ENCODE assay signal across 23 cellular contexts in genomic region chr6:143006787-143007186, GRCh38. TPM values are rescaled to one million over a fixed set of nuclear protein-coding genes. Genes with fewer than 3 reads are reported as not detected.
A peak's percentile ranks its signal among the peaks of the same experiment; 100 is the strongest.
DNase-seq lines count a peak whose midpoint lies in the region; ATAC-seq, FAIRE-seq and TF ChIP-seq lines count a peak whose summit lies in the region.
"Had no signal": no experiment of that assay in that cellular context is flagged by ENCODE, and none has a peak within 500 bp of the region (broad histone marks: within the 10 kb centered on the region; RNA-seq: fewer than 3 reads in every experiment).

No MANE protein-coding gene starts in this region.

- in situ Hi-C loops in GM12878 (cut with MboI) = no loop called here

- ATAC-seq in GM18867 (IDR thresholded peaks at IDR 0.05; ENCODE audit: unreplicated experiment) = peak; percentile 47
- peak; percentile 61 for ATAC-seq in HG02885 (IDR thresholded peaks at IDR 0.05; ENCODE audit: poor library complexity, unreplicated experiment)
- peak; percentile 52 for ATAC-seq in GM12878
- no peak for ATAC-seq in left colon
- ATAC-seq: A549 had no signal

- POLR2A ChIA-PET in GM12878 (lab: Charles Lee) = interaction anchor here (0.6 to 0.7 kb wide), 3 partner anchors 81 to 348 kb away, joined by 3 to 4 read pairs (median 4); no protein-coding TSS in a partner anchor

- CTCF ChIA-PET in GM12878 (lab: Yijun Ruan, JAX) = interaction anchor here (0.6 kb wide), 1 partner anchor 26 kb away, joined by 4 read pairs; no protein-coding TSS in a partner anchor

- 8% methylated on average over 4 of the region's 4 CpGs for WGBS in GM12878 (ENCODE audit: insufficient coverage, insufficient replicate concordance, low lambda C conversion rate, missing lambda C conversion rate)

- H3K27ac ChIP-seq in GM12878 (ENCODE audit: control insufficient read depth, insufficient read depth) = no peak overlapping the region
- no peak overlapping the region for H3K27ac ChIP-seq in caudate nucleus (ENCODE audit: low read depth, low read length)
- H3K27ac ChIP-seq: A549 had no signal

- SMC1A ChIA-PET in GM12878 (lab: Charles Lee; ENCODE audit: uncharacterized antibody, unreplicated experiment) = no interaction called here

- DNase-seq in GM06990 (ENCODE audit: extremely low read depth, insufficient read length) (peak; percentile 6), GM12878 (ENCODE audit: low read depth, low spot score) (no peak), caudate nucleus (lab: John Stamatoyannopoulos, UW) (no peak), left colon (no peak), AG08395 (ENCODE audit: low spot score) (no peak)
- DNase-seq: 8988T; ACHN; C1 segment of cervical spinal cord; Calu3; CD4-positive, alpha-beta memory T cell; COR-L47; DMS53; DMS79 treated with DMSO at 0.1 percent for 48 hours; GF-D8; GOT3; HFFc6 had no signal

- BruUV-seq in GM12878 (replicated peaks; lab: Mats Ljungman, UMichigan) = no TSS peak

- FAIRE-seq in GM12878 (lab: Jason Lieb, UNC) = no peak
- FAIRE-seq: A549, GM12891, GM18507, H54 had no signal

- H3K4me3 ChIP-seq in GM06990 (replicated peaks; ENCODE audit: low read depth, low read length) = no peak overlapping the region
- no peak overlapping the region for H3K4me3 ChIP-seq in GM12878
- H3K4me3 ChIP-seq: A549, HAP-1 had no signal

- H3K36me3 ChIP-seq in GM06990 (ENCODE audit: control insufficient read depth, insufficient read depth, low read length) (no peaks in the 10 kb centered on the region), GM12878 (ENCODE audit: control insufficient read depth in 2 of 2, insufficient read depth in 2 of 2, low read length in 1 of 2) (no peaks in the 10 kb centered on the region)
- H3K36me3 ChIP-seq: HAP-1 had no signal

- no peaks in the 10 kb centered on the region for H3K79me2 ChIP-seq in GM12878 (ENCODE audit: control insufficient read depth, insufficient read depth, low read length)

- H3K4me2 ChIP-seq in GM12878 (ENCODE audit: control insufficient read depth, insufficient read depth) = peak overlapping the region; percentile 33; the same call in 1 of the 2 replicates
- H3K4me2 ChIP-seq: A549 had no signal

- no peak for TF ChIP-seq CTCF in GM06990 (IDR thresholded peaks at IDR 0.05; ENCODE audit: insufficient read depth, low read length, poor library complexity, severe bottlenecking)
- TF ChIP-seq CTCF in GM12878 (IDR thresholded peaks at IDR 0.05 in 2 of 3, conservative IDR thresholded peaks at IDR 0.05 in 1 of 3; ENCODE audit: control insufficient read depth in 2 of 3, extremely low read depth in 1 of 3, insufficient read depth in 1 of 3, low read depth in 3 of 3, low read length in 3 of 3) = no peak

- no peaks in the 10 kb centered on the region for H4K20me1 ChIP-seq in GM12878 (ENCODE audit: control insufficient read depth, insufficient read depth)

- RAD21 ChIA-PET in GM12878 (lab: Charles Lee; ENCODE audit: unreplicated experiment) = no interaction called here

- H2AFZ ChIP-seq in GM12878 (ENCODE audit: control insufficient read depth, low read depth, low read length) = peak overlapping the region; percentile 12; the same call in 1 of the 2 replicates

- no peaks in the 10 kb centered on the region for H3K9me3 ChIP-seq in GM12878 (replicated peaks; ENCODE audit: control insufficient read depth, insufficient read depth, low read length)
- H3K9me3 ChIP-seq: A549, HAP-1 had no signal

- no peak overlapping the region for H3K9ac ChIP-seq in GM12878 (ENCODE audit: control insufficient read depth, insufficient read depth, low read length)

- H3K4me1 ChIP-seq in GM12878 (ENCODE audit: control insufficient read depth, insufficient read depth, low read length) = peaks cover 9% of the 10 kb centered on the region
- H3K4me1 ChIP-seq: A549, HAP-1 had no signal

- H3K27me3 ChIP-seq in GM06990 (replicated peaks; ENCODE audit: control insufficient read depth, insufficient read depth, low read length) (no peaks in the 10 kb centered on the region), GM12878 (replicated peaks in 1 of 2; ENCODE audit: control insufficient read depth in 2 of 2, insufficient read depth in 2 of 2, low read length in 1 of 2) (no peaks in the 10 kb centered on the region)

- TF ChIP-seq POLR2A in GM12878 (IDR thresholded peaks at IDR 0.05; ENCODE audit: low read depth, low read length) = no peak

- TF ChIP-seq EP300 in GM12878 (IDR thresholded peaks at IDR 0.05; ENCODE audit: borderline replicate concordance in 1 of 2, control insufficient read depth in 1 of 2, low read depth in 2 of 2, low read length in 2 of 2) = no peak

- intact Hi-C loops in GM12878 (cut with micrococcal nuclease; ENCODE audit: unreplicated experiment) (no loop called here), left colon (cut with DNase I, micrococcal nuclease) (no loop called here)

- no peak for TF ChIP-seq RAD21 in GM12878 (IDR thresholded peaks at IDR 0.05; ENCODE audit: insufficient read depth, low read depth, low read length)

TF ChIP-seq in GM12878, 131 proteins besides CTCF, POLR2A, EP300 and RAD21:
- TF ChIP-seq E2F4 (IDR thresholded peaks at IDR 0.05; ENCODE audit: low read depth, low read length) (no peak), SRF (IDR thresholded peaks at IDR 0.05; ENCODE audit: low read depth in 2 of 2, low read length in 2 of 2) (no peak), JUNB (IDR thresholded peaks at IDR 0.05) (peak; percentile 63), CREB1 (IDR thresholded peaks at IDR 0.05; ENCODE audit: low read depth) (no peak), NFIC (IDR thresholded peaks at IDR 0.05; ENCODE audit: low read depth, low read length) (peak; percentile 49; the same call in 1 of the 2 replicates), ATF2 (IDR thresholded peaks at IDR 0.05; ENCODE audit: low read length) (0 out of 2 replicates have a peak, but pooled peaks have one; percentile 22), RUNX3 (IDR thresholded peaks at IDR 0.05; ENCODE audit: low read length) (peak; percentile 72; the same call in 1 of the 2 replicates), CBX5 (IDR thresholded peaks at IDR 0.05; ENCODE audit: low read depth) (no peak), JUND (IDR thresholded peaks at IDR 0.05; ENCODE audit: low read depth, low read length) (no peak), SIX5 (IDR thresholded peaks at IDR 0.05; ENCODE audit: low read depth, low read length, severe bottlenecking) (no peak)

RNA-seq across cellular contexts. Expression of gene AIG1, which starts 53.9 kb away (rescaled TPM):
- 18.0 and 20.4 TPM in 2 replicates for total RNA-seq in GM12878 (2013; cell fraction: nucleolus; rRNA removed)
- total RNA-seq in GM12878 (2014; rRNA removed) = 36.4 and 38.9 TPM in 2 replicates
- total RNA-seq in GM12878 (2014; rRNA removed; fragmentation: Illumina TruSeq; extraction: Trizol) = 39.0 and 40.8 TPM in 2 replicates
- 34.9 and 35.2 TPM in 2 replicates for total RNA-seq in GM12878 (2021)
- polyA plus RNA-seq in GM12878 (2011; ENCODE audit: low read depth) = 16.7 TPM
- 21.2 and 27.0 TPM in 2 replicates for polyA plus RNA-seq in GM12878 (2011; rRNA removed)
- polyA plus RNA-seq in GM12878 (2011; cell fraction: cytosol; rRNA removed) = 24.4 and 26.5 TPM in 2 replicates
- 13.4 and 14.7 TPM in 2 replicates for polyA plus RNA-seq in GM12878 (2011; cell fraction: nucleus; rRNA removed)
- 22.0 and 22.3 TPM in 2 replicates for polyA plus RNA-seq in GM12878 (2012)
- polyA plus RNA-seq in GM12878 (2014; fragmentation: Illumina TruSeq; extraction: Trizol) = 46.2 and 50.5 TPM in 2 replicates
- 10 to 100 TPM; 66.4 to 74.5 TPM for polyA plus RNA-seq in GM12878 (2014; fragmentation: Nextera tagmentation; extraction: Ambion mirVana)
- polyA plus RNA-seq in GM12878 (2014; rRNA removed) = 31.7 and 36.4 TPM in 2 replicates
- 10 to 100 TPM; 32.1 to 33.5 TPM for polyA plus RNA-seq in GM12878 (2016; fragmentation: Nextera tagmentation; extraction: Ambion mirVana)
- 12.1 and 13.1 TPM in 2 replicates for polyA minus RNA-seq in GM12878 (2011; rRNA and poly(A)+ RNA removed)
- 4.3 and 6.0 TPM in 2 replicates for polyA minus RNA-seq in GM12878 (2011; cell fraction: cytosol; rRNA and poly(A)+ RNA removed)
- 11.8 and 13.4 TPM in 2 replicates for polyA minus RNA-seq in GM12878 (2011; cell fraction: nucleus; rRNA and poly(A)+ RNA removed)
- 10 to 100 TPM; 15.6 to 27.0 TPM for total RNA-seq in left colon
